Comparison of ENCODE assay signal across 8 cellular contexts in genomic region chr7:120996333-120996982, GRCh38. TPM values are rescaled to one million over a fixed set of nuclear protein-coding genes. Genes with fewer than 3 reads are reported as not detected.
DNase-seq lines count a peak whose midpoint lies in the region; FAIRE-seq and TF ChIP-seq lines count a peak whose summit lies in the region.

No MANE protein-coding gene starts in this region.

- H3K27ac ChIP-seq in astrocyte (ENCODE audit: low read depth, low read length) (no peak overlapping the region), kidney (ENCODE audit: low read depth in 2 of 2, low read length in 2 of 2) (no peak overlapping the region)

- peak overlapping the region; percentile 52 for H3K4me2 ChIP-seq in Loucy (ENCODE audit: low read depth, low read length, poor library complexity, severe bottlenecking)
- H3K4me2 ChIP-seq in astrocyte (ENCODE audit: low read length), result no peak overlapping the region

- POLR2A ChIA-PET in activated CD4-positive, alpha-beta memory T cell treated with anti-CD3 and anti-CD28 coated beads for 36 hours (lab: Charles Lee), result no interaction called here

- H3K27me3 ChIP-seq in Loucy (ENCODE audit: insufficient read depth, low read length, poor library complexity, severe bottlenecking), result no peaks in the 10 kb centered on the region
- no peaks in the 10 kb centered on the region for H3K27me3 ChIP-seq in astrocyte (ENCODE audit: insufficient read depth, low read length)

- H3K36me3 ChIP-seq in Loucy (ENCODE audit: insufficient read depth, low read length) (no peaks in the 10 kb centered on the region), astrocyte (ENCODE audit: insufficient read depth, low read length) (no peaks in the 10 kb centered on the region), kidney (ENCODE audit: control insufficient read depth in 1 of 2, insufficient read depth in 2 of 2, low read length in 2 of 2) (no peaks in the 10 kb centered on the region)

- FAIRE-seq in astrocyte (lab: Jason Lieb, UNC) (peak; percentile 67), kidney (lab: Jason Lieb, UNC) (peak; percentile 37)

- H3F3A ChIP-seq in Loucy (ENCODE audit: low read depth), result 0 out of 2 replicates have a peak, but pooled peaks cover 4% of the 10 kb centered on the region

- H3K4me3 ChIP-seq in Loucy (ENCODE audit: low read length, poor library complexity, severe bottlenecking) (peak overlapping the region; percentile 45), astrocyte (ENCODE audit: insufficient read depth, low read depth, low read length) (no peak overlapping the region), kidney (ENCODE audit: low read length in 2 of 2) (no peak overlapping the region)

- H3K9me2 ChIP-seq in Loucy (replicated peaks; ENCODE audit: low read depth, low read length), result no peaks in the 10 kb centered on the region

- no peaks in the 10 kb centered on the region for H3K79me2 ChIP-seq in Loucy (ENCODE audit: insufficient read depth, low read length)
- H3K79me2 ChIP-seq in astrocyte (ENCODE audit: insufficient read depth, low read length), result peaks cover 4% of the 10 kb centered on the region

- H2AFZ ChIP-seq in Loucy (ENCODE audit: low read length) (0 out of 2 replicates have a peak overlapping the region, but pooled peaks have one; percentile 5), astrocyte (ENCODE audit: low read depth, low read length) (no peak overlapping the region)

- CTCF ChIA-PET in activated CD4-positive, alpha-beta memory T cell treated with anti-CD3 and anti-CD28 coated beads for 36 hours (lab: Charles Lee), result interaction anchor here (0.7 to 0.9 kb wide), 2 partner anchors 10 to 205 kb away, joined by 4 read pairs; no protein-coding TSS in a partner anchor

- H3K9me3 ChIP-seq in Loucy (ENCODE audit: insufficient read depth, low read depth, low read length) (no peaks in the 10 kb centered on the region), astrocyte (ENCODE audit: insufficient read depth, low read depth, low read length) (no peaks in the 10 kb centered on the region), kidney (ENCODE audit: control insufficient read depth in 1 of 2, low read length in 2 of 2) (no peaks in the 10 kb centered on the region)

- intact Hi-C loops in kidney (cut with DNase I), result no loop called here
- intact Hi-C loops in activated CD4-positive, alpha-beta memory T cell treated with anti-CD3 and anti-CD28 coated beads for 36 hours (cut with micrococcal nuclease), result no loop called here

- H3K36me3 Mint-ChIP-seq in astrocyte (ENCODE audit: low read depth, unreplicated experiment), result no peaks in the 10 kb centered on the region
- no peaks in the 10 kb centered on the region for H3K36me3 Mint-ChIP-seq in activated CD4-positive, alpha-beta memory T cell treated with anti-CD3 and anti-CD28 coated beads for 36 hours

- no peaks in the 10 kb centered on the region for H3K9me3 Mint-ChIP-seq in astrocyte (ENCODE audit: unreplicated experiment)
- no peaks in the 10 kb centered on the region for H3K9me3 Mint-ChIP-seq in activated CD4-positive, alpha-beta memory T cell treated with anti-CD3 and anti-CD28 coated beads for 36 hours

- H3K4me1 ChIP-seq in Loucy (ENCODE audit: insufficient read depth, low read length, poor library complexity, severe bottlenecking), result peaks cover 32% of the 10 kb centered on the region
- peaks cover 4% of the 10 kb centered on the region for H3K4me1 ChIP-seq in astrocyte (ENCODE audit: insufficient read depth, low read length)
- H3K4me1 ChIP-seq in kidney (ENCODE audit: control insufficient read depth in 1 of 2, insufficient read depth in 1 of 2, low read depth in 1 of 2, low read length in 2 of 2), result peaks cover 0 to 4% of the 10 kb centered on the region in 2 donors

- no peaks in the 10 kb centered on the region for H4K20me1 ChIP-seq in Loucy (ENCODE audit: insufficient read depth, low read length, poor library complexity, severe bottlenecking)
- H4K20me1 ChIP-seq in astrocyte (ENCODE audit: insufficient read depth, low read length), result no peaks in the 10 kb centered on the region

- TF ChIP-seq CTCF in Loucy (conservative IDR thresholded peaks at IDR 0.05; ENCODE audit: low read length) (no peak), astrocyte (IDR thresholded peaks at IDR 0.05; ENCODE audit: insufficient read depth, low read depth, low read length) (no peak), kidney (IDR thresholded peaks at IDR 0.05; ENCODE audit: borderline replicate concordance, extremely low read depth, insufficient read depth) (no peak)

- no peaks in the 10 kb centered on the region for H3K27me3 Mint-ChIP-seq in astrocyte (ENCODE audit: low read depth, unreplicated experiment)
- H3K27me3 Mint-ChIP-seq in activated CD4-positive, alpha-beta memory T cell treated with anti-CD3 and anti-CD28 coated beads for 36 hours, result peaks cover 5% of the 10 kb centered on the region

- no peak overlapping the region for H3K27ac Mint-ChIP-seq in astrocyte (ENCODE audit: unreplicated experiment)
- no peak overlapping the region for H3K27ac Mint-ChIP-seq in activated CD4-positive, alpha-beta memory T cell treated with anti-CD3 and anti-CD28 coated beads for 36 hours

- peak; percentile 73 for DNase-seq in ACHN
- peak; percentile 76 for DNase-seq in GF-D8 (lab: John Stamatoyannopoulos, UW)
- peak; percentile 82 for DNase-seq in astrocyte (ENCODE audit: low read depth)
- DNase-seq in kidney, result no peak
- peak; percentile 88 for DNase-seq in ureter (ENCODE audit: low spot score)
- DNase-seq in activated CD4-positive, alpha-beta memory T cell treated with anti-CD3 and anti-CD28 coated beads for 36 hours, result no peak
- no peak for DNase-seq in SK-N-DZ (ENCODE audit: low spot score)

- H3K4me1 Mint-ChIP-seq in astrocyte (ENCODE audit: low read depth, unreplicated experiment), result peaks cover 35% of the 10 kb centered on the region
- H3K4me1 Mint-ChIP-seq in activated CD4-positive, alpha-beta memory T cell treated with anti-CD3 and anti-CD28 coated beads for 36 hours (ENCODE audit: low read depth), result peaks cover 15% of the 10 kb centered on the region

- no peak overlapping the region for H3K9ac ChIP-seq in Loucy (ENCODE audit: low read depth, low read length, poor library complexity, severe bottlenecking)
- no peak overlapping the region for H3K9ac ChIP-seq in astrocyte (ENCODE audit: low read length)
- H3K9ac ChIP-seq in kidney (ENCODE audit: low read length in 2 of 2), result no peak overlapping the region

- in situ Hi-C loops in ACHN (cut with HindIII; ENCODE audit: low pct_ligation_motif_present, low pct_unique_long_range_greater_than_20kb, low sequenced_read_pairs), result loop anchor here (25.0 kb wide), 1 partner anchor 91 kb away; no protein-coding TSS in a partner anchor

- H3K4me3 Mint-ChIP-seq in astrocyte (ENCODE audit: unreplicated experiment), result no peak overlapping the region
- H3K4me3 Mint-ChIP-seq in activated CD4-positive, alpha-beta memory T cell treated with anti-CD3 and anti-CD28 coated beads for 36 hours, result no peak overlapping the region

RNA-seq across cellular contexts. Expression of gene CPED1, which starts 7.9 kb away (rescaled TPM):
- 6.0 and 6.1 TPM in 2 replicates for total RNA-seq in astrocyte
- 16.9 TPM for total RNA-seq in kidney
- 2.9 TPM for polyA plus RNA-seq in kidney (ENCODE audit: insufficient read depth, low read depth, low replicate concordance)
- 61.4 TPM for total RNA-seq in ureter
- total RNA-seq in activated CD4-positive, alpha-beta memory T cell treated with anti-CD3 and anti-CD28 coated beads for 36 hours, result not detected
- 0.10 and 0.56 TPM in 2 replicates for polyA plus RNA-seq in SK-N-DZ (2014; cell fraction: cytosol; rRNA removed)
- not detected in 2 replicates for polyA plus RNA-seq in SK-N-DZ (2014; cell fraction: nucleus; rRNA removed)

RNA-seq across cellular contexts. Expression of gene ING3, which starts 45.9 kb away (rescaled TPM):
- total RNA-seq in astrocyte, result 6.5 and 8.6 TPM in 2 replicates
- total RNA-seq in kidney, result 20.8 TPM
- 5.2 TPM for polyA plus RNA-seq in kidney (ENCODE audit: insufficient read depth, low read depth, low replicate concordance)
- 21.7 TPM for total RNA-seq in ureter
- total RNA-seq in activated CD4-positive, alpha-beta memory T cell treated with anti-CD3 and anti-CD28 coated beads for 36 hours, result 10 to 100 TPM; 23.5 to 24.8 TPM
- polyA plus RNA-seq in SK-N-DZ (2014; cell fraction: cytosol; rRNA removed), result 26.6 and 37.1 TPM in 2 replicates
- polyA plus RNA-seq in SK-N-DZ (2014; cell fraction: nucleus; rRNA removed), result 34.3 and 39.6 TPM in 2 replicates

Comparison
In these comparisons a context has a peak if more than half of its experiments do, and no peak if none do; other contexts are left out.
1. DNase-seq: peak in ACHN (single experiment), GF-D8 (single experiment), astrocyte (single experiment) and ureter (single experiment); none in kidney (single experiment), activated CD4-positive, alpha-beta memory T cell treated with anti-CD3 and anti-CD28 coated beads for 36 hours (single experiment) and SK-N-DZ (single experiment).